ENCODE assay signal across 36 cellular contexts in the genomic region with DNA sequence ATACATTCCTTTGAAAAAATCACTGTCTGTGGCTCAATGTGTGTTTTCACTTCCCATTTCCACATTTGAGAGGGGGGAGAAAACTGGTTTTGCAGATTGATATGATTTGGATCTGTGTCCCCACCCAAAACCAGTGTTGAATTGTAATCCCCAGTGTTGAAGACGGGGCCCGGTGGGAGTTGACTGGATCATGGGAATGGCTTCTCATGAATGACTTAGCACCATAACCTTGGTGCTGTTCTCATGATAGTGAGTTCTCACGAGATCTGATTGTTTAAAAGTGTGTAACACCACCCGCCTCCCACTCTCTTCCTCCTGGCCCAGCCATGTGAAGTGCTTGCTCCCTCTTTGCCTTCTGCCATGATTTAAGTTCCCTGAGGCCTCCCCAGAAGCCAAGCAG.
"Had no signal": no experiment of that assay in that cellular context is flagged by ENCODE, and none has a peak within 500 bp of the region (broad histone marks: within the 10 kb centered on the region; RNA-seq: fewer than 3 reads in every experiment).

No MANE protein-coding gene starts in this region.

- DNase-seq: Karpas-422, Kasumi-1, KG1, MG63, MM.1S, MV-4-11, NCI-H1048, NCI-H1092, NCI-H1092 treated with DMSO at 0.1 percent for 48 hours, NCI-H1105, NCI-H1105 treated with DMSO at 0.1 percent for 48 hours, NCI-H1417, NCI-H1417 treated with DMSO at 0.1 percent for 48 hours, NCI-H1436, NCI-H1436 treated with DMSO at 0.1 percent for 48 hours, NCI-H146, NCI-H1694, NCI-H1694 treated with DMSO at 0.1 percent for 48 hours, NCI-H187, NCI-H187 treated with DMSO at 0.1 percent for 48 hours, NCI-H1930, NCI-H2029, NCI-H2029 treated with DMSO at 0.1 percent for 48 hours, NCI-H2081, NCI-H2081 treated with DMSO at 0.1 percent for 48 hours, NCI-H2107, NCI-H2171, NCI-H2171 treated with DMSO at 0.1 percent for 48 hours, NCI-H2227 treated with DMSO at 0.1 percent for 48 hours, NCI-H226, NCI-H345, NCI-H446, NCI-H446 treated with DMSO at 0.1 percent for 48 hours, NCI-H510A, NCI-H510A treated with DMSO at 0.1 percent for 48 hours, NCI-H524 had no signal
